18 cellular contexts compared by ENCODE assay signal in genomic region chr6:20306491-20306890, GRCh38.
DNase-seq lines count a peak whose midpoint lies in the region; ATAC-seq and TF ChIP-seq lines count a peak whose summit lies in the region.
"Had no signal": no experiment of that assay in that cellular context is flagged by ENCODE, and none has a peak within 500 bp of the region (broad histone marks: within the 10 kb centered on the region; RNA-seq: fewer than 3 reads in every experiment).

No MANE protein-coding gene starts in this region.

- H3K4me1 ChIP-seq in body of pancreas (no peaks in the 10 kb centered on the region), prostate gland (replicated peaks) (no peaks in the 10 kb centered on the region)

- H3K27me3 ChIP-seq in H7 (ENCODE audit: control insufficient read depth, insufficient read depth, low read length): no peaks in the 10 kb centered on the region
- no peaks in the 10 kb centered on the region for H3K27me3 ChIP-seq in body of pancreas
- no peaks in the 10 kb centered on the region for H3K27me3 ChIP-seq in prostate gland (replicated peaks; ENCODE audit: insufficient read depth)

- no peaks in the 10 kb centered on the region for H3K4me1 Mint-ChIP-seq in WTC11
- H3K4me1 Mint-ChIP-seq: T-cell had no signal

- intact Hi-C loops in body of pancreas (cut with DNase I): loop anchor here (10.0 kb wide), 1 partner anchor 208 kb away; no protein-coding TSS in a partner anchor
- intact Hi-C loops in prostate gland (cut with DNase I): no loop called here

- no peak for TF ChIP-seq CTCF in WTC11 (IDR thresholded peaks at IDR 0.05)
- no peak for TF ChIP-seq CTCF in body of pancreas (IDR thresholded peaks at IDR 0.05)
- TF ChIP-seq CTCF in prostate gland (IDR thresholded peaks at IDR 0.05): no peak

- WGBS in body of pancreas, 2 donors: 73 to 77% methylated on average over 14 of the region's 14 CpGs
- 78% methylated on average over 14 of the region's 14 CpGs for WGBS in prostate gland

- ATAC-seq in WTC11: peak; percentile 93
- no peak for ATAC-seq in body of pancreas
- ATAC-seq: T-cell had no signal

- H3K27ac ChIP-seq in body of pancreas (no peak overlapping the region), prostate gland (no peak overlapping the region)
- H3K27ac ChIP-seq: C4-2B had no signal

- CTCF ChIA-PET in WTC11 (lab: Charles Lee): interaction anchor here (0.9 kb wide), 1 partner anchor 29 kb away, joined by 4 read pairs; no protein-coding TSS in a partner anchor

- H3K9me3 Mint-ChIP-seq in WTC11: peaks cover 7% of the 10 kb centered on the region

- H3K4me3 Mint-ChIP-seq in WTC11: no peak overlapping the region
- H3K4me3 Mint-ChIP-seq: T-cell had no signal

- H3K36me3 Mint-ChIP-seq in WTC11: no peaks in the 10 kb centered on the region
- H3K36me3 Mint-ChIP-seq: T-cell had no signal

- H3K4me3 ChIP-seq in H7 (ENCODE audit: insufficient read depth, low read depth, low read length) (no peak overlapping the region), body of pancreas (no peak overlapping the region), prostate gland (no peak overlapping the region)

- H3K36me3 ChIP-seq in H7 (replicated peaks; ENCODE audit: control insufficient read depth, insufficient read depth, low read length) (no peaks in the 10 kb centered on the region), body of pancreas (replicated peaks in 1 of 2; ENCODE audit: insufficient read depth in 1 of 2, low read depth in 2 of 2) (no peaks in the 10 kb centered on the region), prostate gland (no peaks in the 10 kb centered on the region)

- DNase-seq in ELF-1 (ENCODE audit: low read depth, low spot score) (peak; percentile 23), H7 (peak; percentile 50), WTC11 (ENCODE audit: low spot score) (peak; percentile 31), iPS-NIHi7 (ENCODE audit: extremely low spot score) (peak; percentile 35), body of pancreas (no peak), nucleus accumbens (lab: John Stamatoyannopoulos, UW) (no peak), prostate gland (ENCODE audit: low spot score) (no peak)
- DNase-seq: AML-193, DMS79 treated with DMSO at 0.1 percent for 48 hours, KBM-7, NCI-H1105 treated with DMSO at 0.1 percent for 48 hours, NCI-H187 treated with DMSO at 0.1 percent for 48 hours, NCI-H446, NCI-H774, SHP77 treated with DMSO at 0.1 percent for 48 hours, SK-N-SH, T-cell had no signal

- POLR2A ChIA-PET in WTC11 (lab: Charles Lee): no interaction called here

- H3K27me3 Mint-ChIP-seq in WTC11 (ENCODE audit: low read depth): no peaks in the 10 kb centered on the region
- H3K27me3 Mint-ChIP-seq: T-cell had no signal

- H3K9me3 ChIP-seq in body of pancreas (no peaks in the 10 kb centered on the region), prostate gland (no peaks in the 10 kb centered on the region)
- H3K9me3 ChIP-seq: SK-N-SH had no signal

- H3K27ac Mint-ChIP-seq in WTC11: no peak overlapping the region
- H3K27ac Mint-ChIP-seq: T-cell had no signal

- TF ChIP-seq POLR2A in body of pancreas (IDR thresholded peaks at IDR 0.05) (no peak), prostate gland (IDR thresholded peaks at IDR 0.05) (no peak)

TF ChIP-seq in WTC11, 78 proteins besides CTCF, POLR2A, EP300 and RAD21:
- no peak for TF ChIP-seq TCF7 (CRISPR knock-in tag; IDR thresholded peaks at IDR 0.05; ENCODE audit: low read depth)
- no peak for TF ChIP-seq FOXK1 (CRISPR knock-in tag; IDR thresholded peaks at IDR 0.05)
- TF ChIP-seq SMAD3 (CRISPR knock-in tag; IDR thresholded peaks at IDR 0.05; ENCODE audit: borderline replicate concordance): no peak
- no peak for TF ChIP-seq ARID4B (CRISPR knock-in tag; IDR thresholded peaks at IDR 0.05; ENCODE audit: borderline replicate concordance)
- no peak for TF ChIP-seq KAT7 (CRISPR knock-in tag; IDR thresholded peaks at IDR 0.05; ENCODE audit: borderline replicate concordance)
- TF ChIP-seq SMAD4 (CRISPR knock-in tag; IDR thresholded peaks at IDR 0.05): no peak
- no peak for TF ChIP-seq ZNF317 (CRISPR knock-in tag; IDR thresholded peaks at IDR 0.05; ENCODE audit: borderline replicate concordance, low read depth)
- no peak for TF ChIP-seq EMX1 (CRISPR knock-in tag; IDR thresholded peaks at IDR 0.05)
- no peak for TF ChIP-seq ZNF416 (CRISPR knock-in tag; IDR thresholded peaks at IDR 0.05)
- TF ChIP-seq GTF2I (CRISPR knock-in tag; conservative IDR thresholded peaks at IDR 0.05): no peak
TF ChIP-seq in WTC11: peak in this region for 0.

Comparison
In these comparisons a context has a peak if more than half of its experiments do, and no peak if none do; other contexts are left out.
1. DNase-seq: peak in ELF-1 (single experiment), H7 (single experiment), WTC11 (single experiment) and iPS-NIHi7 (single experiment); none in body of pancreas (0 of 4), nucleus accumbens (0 of 56) and prostate gland (single experiment).